In the genomic region with DNA sequence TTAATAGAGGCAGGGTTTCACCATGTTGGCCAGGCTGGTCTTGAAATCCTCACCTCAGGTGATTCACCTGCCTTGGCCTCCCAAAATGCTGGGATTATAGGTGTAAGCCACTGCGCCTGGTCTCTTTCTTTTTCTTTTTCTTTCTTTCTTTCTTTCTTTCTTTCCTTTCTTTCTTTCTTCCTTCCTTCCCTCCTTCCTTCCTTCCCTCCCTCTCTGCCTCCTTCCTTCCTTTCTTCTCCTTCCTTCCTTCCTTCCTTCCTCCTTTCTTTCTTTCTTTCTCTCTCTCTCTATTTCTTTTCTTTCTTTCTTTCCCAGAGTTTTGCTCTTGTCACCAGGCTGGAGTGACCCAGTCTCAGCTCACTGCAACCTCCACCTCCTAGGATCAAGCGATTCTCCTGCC, we compare ENCODE assay signal across 20 cellular contexts. TPM values are rescaled to one million over a fixed set of nuclear protein-coding genes. Genes with fewer than 3 reads are reported as not detected.
"Had no signal": no experiment of that assay in that cellular context is flagged by ENCODE, and none has a peak within 500 bp of the region (broad histone marks: within the 10 kb centered on the region; RNA-seq: fewer than 3 reads in every experiment).

No MANE protein-coding gene starts in this region.

RNA-seq across cellular contexts. Expression of gene CATSPERD, which starts 12.7 kb away (rescaled TPM):
- total RNA-seq: activated naive CD4-positive, alpha-beta T cell treated with anti-CD3 and anti-CD28 coated beads for 36 hours; activated naive CD4-positive, alpha-beta T cell treated with anti-CD3 and anti-CD28 coated beads, Interleukin-2, amount 50 U/mL, for 72 hours; activated naive CD8-positive, alpha-beta T cell treated with anti-CD3 and anti-CD28 coated beads for 36 hours; activated naive CD8-positive, alpha-beta T cell treated with anti-CD3 and anti-CD28 coated beads, Interleukin-2, amount 10 ng/mL, durations not matched to agents 7 days and 5 days; activated T-cell treated with anti-CD3 and anti-CD28 coated beads, Interleukin-2, amount 50 U/mL, for 4 hours; activated T-cell treated with anti-CD3 and anti-CD28 coated beads, Interleukin-2, amount 50 U/mL, for 72 hours; activated T-helper 1 cell treated with anti-CD3 and anti-CD28 coated beads, Interleukin-12 subunit alpha, Interleukin-12 subunit beta, Interleukin-2, Interleukin-4 antibody, amounts not matched to agents 30 ng/mL and 10 ng/mL and 1 ng/mL, durations not matched to agents 14 hours and 24 hours and 36 hours; activated T-helper 17 cell treated with anti-CD3 and anti-CD28 coated beads, Interleukin-2, amount 50 U/mL, for 72 hours; activated T-helper 2 cell treated with anti-CD3 and anti-CD28 coated beads, Interferon-gamma antibody, Interleukin-2, Interleukin-4, amounts not matched to agents 10 μg/mL and 5 μg/mL and 100 μg/mL, durations not matched to agents 14 hours and 24 hours and 36 hours; adrenal gland; aorta; ascending aorta; astrocyte; body of pancreas; breast epithelium; bronchial epithelial cell; cardiac muscle cell; cardiac septum; chondrocyte had no signal
- polyA plus RNA-seq: adipose tissue, adrenal gland, aorta, cardiac muscle cell had no signal
